7 cellular contexts compared by ENCODE assay signal in the genomic region with DNA sequence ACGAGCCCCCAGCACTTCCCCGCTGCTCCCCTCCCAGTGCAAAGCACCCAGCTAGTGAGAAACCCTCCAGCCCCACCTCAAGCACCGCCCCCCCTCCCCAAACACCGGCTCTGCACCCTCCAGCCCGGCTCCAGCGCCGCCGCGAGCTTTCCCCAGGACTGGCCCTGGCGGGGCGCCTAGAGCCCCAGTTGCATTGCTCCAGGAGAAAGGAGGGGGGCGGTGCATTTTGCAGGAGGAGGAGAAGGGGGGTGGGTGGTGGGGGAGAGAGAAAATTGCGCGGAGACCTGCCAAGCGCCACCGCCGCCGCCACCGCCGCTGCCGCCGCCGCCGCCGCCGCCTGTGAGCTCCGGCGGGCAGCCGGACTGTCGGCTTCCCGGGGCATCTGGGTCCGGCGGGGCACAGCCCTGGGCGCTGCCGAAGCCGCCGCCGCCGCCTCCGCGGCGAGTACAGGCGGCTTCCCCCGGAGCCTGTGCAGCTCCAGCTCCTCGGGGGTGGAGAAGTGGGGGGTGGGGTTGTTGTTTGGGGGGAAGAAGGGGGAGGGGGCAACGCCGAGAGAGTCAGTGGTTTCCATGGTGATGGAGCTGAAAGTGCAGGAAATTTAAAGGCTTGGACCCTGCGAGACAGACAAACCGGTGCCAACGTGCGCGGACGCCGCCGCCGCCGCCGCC. TPM values are rescaled to one million over a fixed set of nuclear protein-coding genes. Genes with fewer than 3 reads are reported as not detected.
DNase-seq lines count a peak whose midpoint lies in the region; ATAC-seq, FAIRE-seq and TF ChIP-seq lines count a peak whose summit lies in the region.

A gene (plus strand): TSS at position 627 of the 668 bp plus-strand sequence. CDS start 525 bp downstream, outside the sequence.

- peak within 1 kb of the TSS; percentile 73 for H3K4me3 Mint-ChIP-seq in endothelial cell (ENCODE audit: unreplicated experiment)
- peak within 1 kb of the TSS; percentile 80 for H3K4me3 Mint-ChIP-seq in mesothelial cell of epicardium

- peaks cover 13% of the 10 kb centered on the region for H3K4me1 Mint-ChIP-seq in endothelial cell (ENCODE audit: unreplicated experiment)
- peaks cover 39% of the 10 kb centered on the region for H3K4me1 Mint-ChIP-seq in mesothelial cell of epicardium

- H3K27ac ChIP-seq in substantia nigra (ENCODE audit: low read depth, low read length, poor library complexity, severe bottlenecking): no peak within 1 kb of the TSS

- FAIRE-seq in D721Med (lab: Jason Lieb, UNC): no peak

- DNase-seq in NCI-H2171 treated with DMSO at 0.1 percent for 48 hours (lab: John Stamatoyannopoulos, UW): peak; percentile 66
- peak; percentile 33 to 49 for DNase-seq in activated CD4-positive, alpha-beta T cell treated with anti-CD3 and anti-CD28 coated beads, Interleukin-2, amount 50 U/mL, for 48 hours
- DNase-seq in endothelial cell (ENCODE audit: low spot score): peak; percentile 47
- peak; percentile 56 to 72 for DNase-seq in mesothelial cell of epicardium (ENCODE audit: low spot score in 2 of 2, unreplicated experiment in 2 of 2)
- DNase-seq in substantia nigra (lab: John Stamatoyannopoulos, UW): peak in 39 of 49 donors; percentile 17 to 74 (median 50)
- no peak for DNase-seq in D721Med (ENCODE audit: insufficient read length, low spot score)

- H3K27ac Mint-ChIP-seq in endothelial cell (ENCODE audit: unreplicated experiment): no peak within 1 kb of the TSS
- H3K27ac Mint-ChIP-seq in mesothelial cell of epicardium: peak within 1 kb of the TSS; percentile 61

- H3K27me3 Mint-ChIP-seq in endothelial cell (ENCODE audit: unreplicated experiment) (peaks cover 12% of the 10 kb centered on the region), mesothelial cell of epicardium (ENCODE audit: low read depth) (peaks cover 49% of the 10 kb centered on the region)

- H3K9me3 Mint-ChIP-seq in endothelial cell (ENCODE audit: unreplicated experiment) (no peaks in the 10 kb centered on the region), mesothelial cell of epicardium (no peaks in the 10 kb centered on the region)

- TF ChIP-seq CTCF in endothelial cell (IDR thresholded peaks at IDR 0.05; ENCODE audit: unreplicated experiment) (no peak), mesothelial cell of epicardium (IDR thresholded peaks at IDR 0.05; ENCODE audit: unreplicated experiment) (no peak), D721Med (IDR thresholded peaks at IDR 0.05; ENCODE audit: insufficient read depth, missing control alignments) (no peak)

- H3K36me3 Mint-ChIP-seq in endothelial cell (ENCODE audit: low read depth, unreplicated experiment) (no peaks in the 10 kb centered on the region), mesothelial cell of epicardium (no peaks in the 10 kb centered on the region)

- peak; percentile 32 for ATAC-seq in GM19397 (IDR thresholded peaks at IDR 0.05; ENCODE audit: unreplicated experiment)

RNA-seq across cellular contexts. Expression of the gene that starts here (rescaled TPM):
- not detected for total RNA-seq in endothelial cell (ENCODE audit: unreplicated experiment)
- 13.2 to 13.7 TPM (median 13.4 TPM) in 3 replicates for total RNA-seq in mesothelial cell of epicardium

Comparison
In these comparisons a context has a peak if more than half of its experiments do, and no peak if none do; other contexts are left out.
1. RNA of the gene that starts here (total RNA-seq): 13.2 to 13.7 TPM in mesothelial cell of epicardium; not detected in endothelial cell (single experiment); every median in the first group is over 10 times any median in the second.
2. Peak in DNase-seq in endothelial cell; RNA of the gene not detected or under 1 TPM.